2 cellular contexts compared by ENCODE assay signal in the genomic region with DNA sequence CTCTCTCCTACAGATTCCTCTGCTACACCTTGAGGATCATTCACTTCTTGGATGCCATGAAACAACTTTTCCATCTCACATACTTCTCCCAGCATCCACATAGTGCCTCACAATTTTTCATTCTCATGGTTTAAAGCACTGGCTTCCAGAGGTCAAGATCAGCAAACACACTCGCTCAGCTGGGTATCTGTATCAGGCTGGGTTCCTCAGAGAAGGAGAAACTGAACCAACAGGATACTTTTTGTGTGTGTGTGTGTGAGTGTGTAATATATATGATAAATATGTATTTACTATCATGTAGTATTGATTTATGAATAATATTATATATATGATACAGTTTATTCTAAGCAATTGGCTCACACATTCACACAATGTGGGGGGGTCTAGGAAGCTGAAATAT. TPM values are rescaled to one million over a fixed set of nuclear protein-coding genes. Genes with fewer than 3 reads are reported as not detected.
"Had no signal": no experiment of that assay in that cellular context is flagged by ENCODE, and none has a peak within 500 bp of the region (broad histone marks: within the 10 kb centered on the region; RNA-seq: fewer than 3 reads in every experiment).

A gene (minus strand): TSS at position 101 of the 400 bp plus-strand sequence. CDS start 621 bp downstream, outside the sequence.

RNA-seq across cellular contexts. Expression of the gene that starts here (rescaled TPM):
- total RNA-seq: G401, GM12878 had no signal
